Comparison of ENCODE assay signal across 9 cellular contexts in genomic region chr6:139028242-139028657, GRCh38. TPM values are rescaled to one million over a fixed set of nuclear protein-coding genes. Genes with fewer than 3 reads are reported as not detected.
DNase-seq lines count a peak whose midpoint lies in the region; ATAC-seq, FAIRE-seq and TF ChIP-seq lines count a peak whose summit lies in the region.
"Had no signal": no experiment of that assay in that cellular context is flagged by ENCODE, and none has a peak within 500 bp of the region (broad histone marks: within the 10 kb centered on the region; RNA-seq: fewer than 3 reads in every experiment).

No MANE protein-coding gene starts in this region.

- H3K27ac ChIP-seq in GM23248 (peak overlapping the region; percentile 64), esophagus squamous epithelium (peak overlapping the region; percentile 82 to 86 (median 84)), pancreas (peak overlapping the region in 2 of 4 donors; percentile 76 to 77)

- intact Hi-C loops in esophagus squamous epithelium (cut with DNase I) (no loop called here), pancreas (cut with DNase I) (no loop called here)

- no peak for FAIRE-seq in pancreas (lab: Jason Lieb, UNC)
- FAIRE-seq: A204.1 had no signal

- H4K20me1 ChIP-seq in GM23248 (ENCODE audit: insufficient read depth) = no peaks in the 10 kb centered on the region

- H3K9me3 ChIP-seq in GM23248 (ENCODE audit: low read depth) (no peaks in the 10 kb centered on the region), NT2/D1 (ENCODE audit: insufficient read depth, low read length) (no peaks in the 10 kb centered on the region), esophagus squamous epithelium (no peaks in the 10 kb centered on the region), pancreas (no peaks in the 10 kb centered on the region)

- H3K36me3 ChIP-seq in GM23248 (ENCODE audit: low read depth) (no peaks in the 10 kb centered on the region), NT2/D1 (ENCODE audit: insufficient read depth, insufficient read length, low read length) (no peaks in the 10 kb centered on the region), esophagus squamous epithelium (no peaks in the 10 kb centered on the region), pancreas (no peaks in the 10 kb centered on the region)

- no peak for TF ChIP-seq POLR2A in esophagus squamous epithelium (IDR thresholded peaks at IDR 0.05)

- H2AFZ ChIP-seq in GM23248 = peak overlapping the region; percentile 89

- ATAC-seq in pancreas = peak in 1 of 4 donors; percentile 87

- 0 to 2% methylated on average over 14 of the region's 14 CpGs for WGBS in GM23248 (ENCODE audit: low coverage in 1 of 2, low lambda C conversion rate in 2 of 2, missing lambda C conversion rate in 2 of 2), 2 experiments
- 1 to 4% methylated on average over 9 to 14 of the region's 14 CpGs for WGBS in esophagus squamous epithelium, 2 donors
- WGBS in pancreas, 2 donors = 3 to 4% methylated on average over 14 of the region's 14 CpGs

- H3K4me2 ChIP-seq in GM23248 (ENCODE audit: unreplicated experiment) = peak overlapping the region; percentile 77

- H3K27me3 ChIP-seq in GM23248 (replicated peaks; ENCODE audit: insufficient read depth) (no peaks in the 10 kb centered on the region), NT2/D1 (ENCODE audit: insufficient read depth, insufficient read length) (no peaks in the 10 kb centered on the region), esophagus squamous epithelium (no peaks in the 10 kb centered on the region), pancreas (no peaks in the 10 kb centered on the region)

- no peaks in the 10 kb centered on the region for H3K9me2 ChIP-seq in GM23248 (ENCODE audit: insufficient read depth)

- in situ Hi-C loops in GM23248 (cut with MboI) = no loop called here

- H3K79me2 ChIP-seq in GM23248 (ENCODE audit: insufficient read depth) = peaks cover 24% of the 10 kb centered on the region

- H3F3A ChIP-seq in GM23248 (ENCODE audit: insufficient read depth) = peaks cover 7% of the 10 kb centered on the region; the same call in 1 of the 2 replicates

- DNase-seq in DMS 273 treated with DMSO at 0.1 percent for 48 hours (lab: John Stamatoyannopoulos, UW) (peak; percentile 20), DMS 273 (lab: John Stamatoyannopoulos, UW; ENCODE audit: unreplicated experiment) (no peak), GM23248 (peak; percentile 72), NT2/D1 (ENCODE audit: low read depth, low spot score) (peak; percentile 49), esophagus squamous epithelium (lab: John Stamatoyannopoulos, UW) (no peak), pancreas (peak in 1 of 6 donors; percentile 81), anterior cingulate cortex (lab: John Stamatoyannopoulos, UW) (no peak), NCI-H187 treated with DMSO at 0.1 percent for 48 hours (lab: John Stamatoyannopoulos, UW) (no peak)

- peak overlapping the region; percentile 93 for H3K9ac ChIP-seq in GM23248
- H3K9ac ChIP-seq in NT2/D1 (ENCODE audit: insufficient read length, low read depth) = peak overlapping the region; percentile 86

- H3K4me1 ChIP-seq in GM23248 (ENCODE audit: insufficient read depth) = peaks cover 8% of the 10 kb centered on the region; the same call in 1 of the 2 replicates
- no peaks in the 10 kb centered on the region for H3K4me1 ChIP-seq in NT2/D1 (ENCODE audit: insufficient read depth, insufficient read length)
- H3K4me1 ChIP-seq in esophagus squamous epithelium = peaks cover 0 to 40% (median 10%) of the 10 kb centered on the region in 3 donors
- peaks cover 0 to 8% (median 0%) of the 10 kb centered on the region in 3 donors for H3K4me1 ChIP-seq in pancreas

- H3K4me3 ChIP-seq in GM23248 = peak overlapping the region; percentile 88
- peak overlapping the region; percentile 89 for H3K4me3 ChIP-seq in NT2/D1 (ENCODE audit: insufficient read length, low read depth)
- peak overlapping the region; percentile 69 to 95 (median 83) for H3K4me3 ChIP-seq in esophagus squamous epithelium
- H3K4me3 ChIP-seq in pancreas = peak overlapping the region; percentile 66 to 96 (median 82)

- TF ChIP-seq CTCF in esophagus squamous epithelium (IDR thresholded peaks at IDR 0.05) (no peak), pancreas (IDR thresholded peaks at IDR 0.05) (no peak)

RNA-seq across cellular contexts. Expression of gene ABRACL, which starts 0.3 kb away (rescaled TPM):
- total RNA-seq in GM23248 (2014; rRNA removed; shearing (Covaris generic)) = 12.9 and 17.1 TPM in 2 replicates
- polyA plus RNA-seq in GM23248 (2016; fragmentation: Nextera tagmentation; extraction: Ambion mirVana) (37.1 and 38.7 TPM in 2 replicates), pancreas (10 to 100 TPM; 10.3 to 14.0 TPM)
- total RNA-seq in esophagus squamous epithelium (10 to 100 TPM; 18.7 to 81.6 (median 25.7) TPM), pancreas (10 to 100 TPM in 2 of 6 donors, 1 to 10 TPM in 4; 3.8 to 19.2 (median 6.1) TPM)

RNA-seq across cellular contexts. Expression of gene REPS1, which starts 40.2 kb away (rescaled TPM):
- 21.1 and 24.4 TPM in 2 replicates for total RNA-seq in GM23248 (2014; rRNA removed; shearing (Covaris generic))
- polyA plus RNA-seq in GM23248 (2016; fragmentation: Nextera tagmentation; extraction: Ambion mirVana) (12.4 and 13.1 TPM in 2 replicates), pancreas (10 to 100 TPM; 14.1 to 26.2 TPM)
- total RNA-seq in esophagus squamous epithelium (10 to 100 TPM; 30.8 to 60.3 (median 43.2) TPM), pancreas (10 to 100 TPM; 16.1 to 24.0 (median 19.0) TPM)

Comparison
In these comparisons a context has a peak if more than half of its experiments do, and no peak if none do; other contexts are left out.
1. DNase-seq: peak in DMS 273 treated with DMSO at 0.1 percent for 48 hours (single experiment), GM23248 (single experiment) and NT2/D1 (single experiment); none in DMS 273 (single experiment), esophagus squamous epithelium (single experiment), anterior cingulate cortex (0 of 58) and NCI-H187 treated with DMSO at 0.1 percent for 48 hours (single experiment).
2. Peak in every context shown above with its lines, with median percentiles within 50 percentile points of each other: H3K4me3 ChIP-seq.